In the genomic region with DNA sequence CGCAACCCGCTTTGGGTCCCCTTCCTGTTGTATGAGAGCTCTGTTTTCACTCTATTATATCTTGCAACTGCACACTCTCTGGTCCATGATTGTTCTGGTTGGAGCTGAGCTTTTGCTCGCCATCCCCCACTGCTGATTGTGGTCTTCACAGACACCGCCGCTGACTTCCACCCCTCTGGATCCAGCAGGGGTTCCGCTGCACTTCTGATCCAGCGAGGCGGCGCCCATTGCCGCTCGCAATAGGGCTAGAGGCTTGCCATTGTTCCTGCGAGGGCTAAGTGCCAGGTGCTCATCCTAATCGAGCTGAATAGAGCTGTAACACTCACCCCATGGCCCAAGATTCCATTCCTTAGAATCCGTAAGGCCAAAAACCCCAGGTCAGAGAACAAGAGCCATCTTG, we compare ENCODE assay signal across 16 cellular contexts.
"Had no signal": no experiment of that assay in that cellular context is flagged by ENCODE, and none has a peak within 500 bp of the region (broad histone marks: within the 10 kb centered on the region; RNA-seq: fewer than 3 reads in every experiment).

No MANE protein-coding gene starts in this region.

- H3K27me3 Mint-ChIP-seq: naive B cell had no signal

- H3K36me3 Mint-ChIP-seq: mesothelial cell of epicardium, naive B cell had no signal

- H3K4me3 Mint-ChIP-seq: mesothelial cell of epicardium, naive B cell had no signal

- DNase-seq: dermis blood vessel endothelial cell; dorsolateral prefrontal cortex; effector CD4-positive, alpha-beta T cell; effector memory CD4-positive, alpha-beta T cell; foreskin keratinocyte; glutamatergic neuron; head of caudate nucleus; heart right ventricle; hippocampal formation; left cardiac atrium; left ventricle myocardium superior; lower lobe of right lung; mesenchymal stem cell; mucosa of descending colon; naive B cell had no signal

- H3K4me1 Mint-ChIP-seq: mesothelial cell of epicardium, naive B cell had no signal

- H3K27ac Mint-ChIP-seq: mesothelial cell of epicardium, naive B cell had no signal
